Comparison of ENCODE assay signal across 1 cellular context in genomic region chr2:41853427-41854191, GRCh38.
TF ChIP-seq lines count a peak whose summit lies in the region.

No MANE protein-coding gene starts in this region.

TF ChIP-seq in H1, 55 proteins besides CTCF, POLR2A, EP300 and RAD21:
- TF ChIP-seq RNF2 (IDR thresholded peaks at IDR 0.05; ENCODE audit: borderline replicate concordance, low read depth, low read length, missing control alignments, poor library complexity, severe bottlenecking) (no peak), CEBPB (IDR thresholded peaks at IDR 0.05; ENCODE audit: low read depth, low read length) (peak; percentile 80)
